8 cellular contexts compared by ENCODE assay signal in the genomic region with DNA sequence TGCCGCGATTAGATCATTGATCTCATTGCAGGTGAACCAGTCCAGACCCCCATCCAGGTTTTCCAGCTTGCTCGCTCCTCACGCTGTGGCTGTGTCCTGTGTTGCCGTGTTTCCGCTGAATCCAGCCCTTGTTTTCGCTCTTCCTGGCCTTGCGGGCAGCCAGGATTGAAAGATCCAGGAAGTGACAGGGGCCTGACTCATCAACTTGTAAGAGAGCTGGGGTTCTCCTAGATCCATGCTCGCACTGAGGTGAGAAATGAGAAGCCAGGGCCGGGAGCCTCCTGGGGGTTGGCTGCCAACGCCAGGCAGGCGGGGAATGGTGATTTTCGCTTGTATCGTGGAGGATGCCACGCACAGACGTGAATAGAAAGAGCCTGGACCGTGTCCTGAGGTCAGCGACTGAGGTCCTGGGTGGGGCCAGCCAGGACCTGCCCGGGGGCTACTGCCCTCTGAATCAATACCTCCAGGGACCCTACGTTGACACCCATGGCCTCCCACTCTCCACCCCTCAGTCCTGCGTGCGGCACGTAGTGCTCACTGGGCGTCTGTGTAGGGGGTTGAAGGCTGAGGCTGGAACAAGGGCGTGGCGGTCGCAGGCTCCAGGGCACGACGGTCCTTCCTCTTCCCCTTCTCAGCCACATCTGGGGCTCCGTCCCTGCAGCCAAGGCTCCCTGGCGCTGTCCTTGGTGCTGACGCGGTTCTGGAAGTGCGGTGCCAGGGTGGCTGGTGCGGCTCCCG. TPM values are rescaled to one million over a fixed set of nuclear protein-coding genes. Genes with fewer than 3 reads are reported as not detected.
DNase-seq lines count a peak whose midpoint lies in the region; ATAC-seq and TF ChIP-seq lines count a peak whose summit lies in the region.

No MANE protein-coding gene starts in this region.

- H3K27ac Mint-ChIP-seq in activated B cell treated with CpG ODN at 0.5 μM for 24 hours = no peak overlapping the region

- DNase-seq in 8988T = peak; percentile 79
- DNase-seq in GM20000 (ENCODE audit: low spot score) = peak; percentile 68
- peak; percentile 99 for DNase-seq in NCI-H2227 (lab: John Stamatoyannopoulos, UW; ENCODE audit: unreplicated experiment)
- DNase-seq in activated B cell treated with CpG ODN at 0.5 μM for 24 hours = peak; percentile 35
- peak; percentile 58 to 94 (median 86) for DNase-seq in dorsolateral prefrontal cortex
- DNase-seq in left kidney (ENCODE audit: low read depth, low spot score) = peak; percentile 92
- peak; percentile 15 to 58 (median 28) for DNase-seq in stimulated activated CD4-positive, alpha-beta T cell treated with anti-CD3 and anti-CD28 coated beads, Interleukin-1b, Interleukin-23, amount 100 ng/mL, for 24 hours (ENCODE audit: low read depth in 4 of 4, low spot score in 1 of 4)

- H3K27me3 Mint-ChIP-seq in activated B cell treated with CpG ODN at 0.5 μM for 24 hours = peaks cover 16% of the 10 kb centered on the region

- H3K4me3 ChIP-seq in dorsolateral prefrontal cortex = peak overlapping the region; percentile 28 to 86 (median 68)

- CTCF ChIA-PET in activated B cell treated with CpG ODN at 0.5 μM for 24 hours (lab: Charles Lee) = no interaction called here

- intact Hi-C loops in activated B cell treated with CpG ODN at 0.5 μM for 24 hours (cut with micrococcal nuclease) = loop anchor here (5.0 kb wide), 1 partner anchor 36 kb away; no protein-coding TSS in a partner anchor
- intact Hi-C loops in dorsolateral prefrontal cortex (cut with DNase I) = loop anchor here (1.0 to 5.0 kb wide), 4 partner anchors 38 to 43 kb away; a partner anchor contains a TSS

- peaks cover 7% of the 10 kb centered on the region for H3K36me3 Mint-ChIP-seq in activated B cell treated with CpG ODN at 0.5 μM for 24 hours (ENCODE audit: low read depth)

- POLR2A ChIA-PET in activated B cell treated with CpG ODN at 0.5 μM for 24 hours (lab: Charles Lee) = no interaction called here

- no peak overlapping the region for H3K4me3 Mint-ChIP-seq in activated B cell treated with CpG ODN at 0.5 μM for 24 hours

- H3K9me3 Mint-ChIP-seq in activated B cell treated with CpG ODN at 0.5 μM for 24 hours = peaks cover 14% of the 10 kb centered on the region

- H3K4me1 Mint-ChIP-seq in activated B cell treated with CpG ODN at 0.5 μM for 24 hours = peaks cover 11% of the 10 kb centered on the region

- H3K27ac ChIP-seq in dorsolateral prefrontal cortex = peak overlapping the region; percentile 28 to 93 (median 83)

- peak; percentile 72 for ATAC-seq in activated B cell treated with CpG ODN at 0.5 μM for 24 hours (ENCODE audit: low read depth)
- ATAC-seq in HG03342 (IDR thresholded peaks at IDR 0.05; ENCODE audit: unreplicated experiment) = no peak

- H3K27me3 ChIP-seq in dorsolateral prefrontal cortex = no peaks in the 10 kb centered on the region

- TF ChIP-seq CTCF in GM20000 (IDR thresholded peaks at IDR 0.05; ENCODE audit: extremely low read depth, missing control alignments) = no peak
- no peak for TF ChIP-seq CTCF in activated B cell treated with CpG ODN at 0.5 μM for 24 hours (IDR thresholded peaks at IDR 0.05)
- no peak for TF ChIP-seq CTCF in dorsolateral prefrontal cortex (IDR thresholded peaks at IDR 0.05 in 54 of 56, conservative IDR thresholded peaks at IDR 0.05 in 2 of 56; ENCODE audit: low read depth in 1 of 56, partially characterized antibody in 56 of 56)

RNA-seq across cellular contexts. Expression of a gene that starts 7.3 kb away (rescaled TPM):
- total RNA-seq in activated B cell treated with CpG ODN at 0.5 μM for 24 hours (not detected in 2 replicates), dorsolateral prefrontal cortex (10 to 100 TPM in 11 of 120 experiments, 1 to 10 TPM in 104, under 1 TPM in 5; 0.24 to 24.0 (median 4.8) TPM)

RNA-seq across cellular contexts. Expression of a gene that starts 11.9 kb away (rescaled TPM):
- total RNA-seq in activated B cell treated with CpG ODN at 0.5 μM for 24 hours (12.6 and 14.8 TPM in 2 replicates), dorsolateral prefrontal cortex (10 to 100 TPM in 26 of 120 experiments, 1 to 10 TPM in 94; 3.7 to 14.4 (median 8.2) TPM)

RNA-seq across cellular contexts. Expression of a gene that starts 36.5 kb away (rescaled TPM):
- not detected in 2 replicates for total RNA-seq in activated B cell treated with CpG ODN at 0.5 μM for 24 hours
- 100 to 1,000 TPM in 93 of 120 experiments, 10 to 100 TPM in 27; 42.8 to 232 (median 125) TPM for total RNA-seq in dorsolateral prefrontal cortex

RNA-seq across cellular contexts. Expression of a gene that starts 42.2 kb away (rescaled TPM):
- 203 and 220 TPM in 2 replicates for total RNA-seq in activated B cell treated with CpG ODN at 0.5 μM for 24 hours
- total RNA-seq in dorsolateral prefrontal cortex = 100 to 1,000 TPM in 40 of 120 experiments, 10 to 100 TPM in 80; 67.4 to 169 (median 95.4) TPM

RNA-seq across cellular contexts. Expression of a gene that starts 50.2 kb away (rescaled TPM):
- total RNA-seq in activated B cell treated with CpG ODN at 0.5 μM for 24 hours = not detected in 2 replicates
- total RNA-seq in dorsolateral prefrontal cortex = 1 to 10 TPM in 38 of 120 experiments, under 1 TPM in 36, not detected in 46; 0.28 to 3.9 (median 1.0) TPM

Comparison
In these comparisons a context has a peak if more than half of its experiments do, and no peak if none do; other contexts are left out.
1. DNase-seq: peak in every context shown above with its lines; median percentile 99 in NCI-H2227; 92 in left kidney; 86 in dorsolateral prefrontal cortex; 79 in 8988T; 68 in GM20000; 35 in activated B cell treated with CpG ODN at 0.5 μM for 24 hours; 28 in stimulated activated CD4-positive, alpha-beta T cell treated with anti-CD3 and anti-CD28 coated beads, Interleukin-1b, Interleukin-23, amount 100 ng/mL, for 24 hours.
2. RNA of a gene that starts 36.5 kb away (total RNA-seq): 42.8 to 232 TPM in dorsolateral prefrontal cortex; not detected in activated B cell treated with CpG ODN at 0.5 μM for 24 hours; every median in the first group is over 10 times any median in the second.